ENCODE assay signal across 16 cellular contexts in genomic region chr13:113833111-113833830, GRCh38. TPM values are rescaled to one million over a fixed set of nuclear protein-coding genes. Genes with fewer than 3 reads are reported as not detected.
DNase-seq lines count a peak whose midpoint lies in the region; ATAC-seq and TF ChIP-seq lines count a peak whose summit lies in the region.
"Had no signal": no experiment of that assay in that cellular context is flagged by ENCODE, and none has a peak within 500 bp of the region (broad histone marks: within the 10 kb centered on the region; RNA-seq: fewer than 3 reads in every experiment).

No MANE protein-coding gene starts in this region.

- H3K4ac ChIP-seq in neuronal stem cell (ENCODE audit: low read length) = no peak overlapping the region

- H3K14ac ChIP-seq in neuronal stem cell (ENCODE audit: low read length) = no peak overlapping the region

- H3K4me1 ChIP-seq in left ventricle myocardium inferior = peaks cover 16% of the 10 kb centered on the region
- H3K4me1 ChIP-seq in neuronal stem cell (ENCODE audit: control insufficient read depth in 2 of 2, insufficient read depth in 1 of 2, low read depth in 1 of 2, low read length in 2 of 2) = peaks cover 12 to 22% of the 10 kb centered on the region in 2 donors

- no peaks in the 10 kb centered on the region for H3K9me3 Mint-ChIP-seq in HFFc6

- POLR2A ChIA-PET in RWPE1 (lab: Yijun Ruan, JAX; ENCODE audit: low non-redundant PET) = no interaction called here

- no peak overlapping the region for H2AK5ac ChIP-seq in neuronal stem cell (ENCODE audit: low read depth, low read length)

- DNase-seq in HFFc6 (no peak), RWPE1 (ENCODE audit: low spot score) (no peak), left ventricle myocardium inferior (peak; percentile 8), neuronal stem cell (ENCODE audit: low spot score) (no peak), Kasumi-1 (lab: John Stamatoyannopoulos, UW) (no peak)
- DNase-seq in activated CD8-positive, alpha-beta memory T cell treated with anti-CD3 and anti-CD28 coated beads for 24 hours = no peak
- DNase-seq: ACHN, H7, KG1, MV-4-11, NCI-H1694 treated with DMSO at 0.1 percent for 48 hours, NCI-H748 treated with DMSO at 0.1 percent for 48 hours, SJCRH30 had no signal

- H3K9me3 ChIP-seq in left ventricle myocardium inferior (replicated peaks) (no peaks in the 10 kb centered on the region), neuronal stem cell (replicated peaks in 1 of 2; ENCODE audit: control insufficient read depth in 2 of 2, insufficient read depth in 1 of 2, low read depth in 1 of 2, low read length in 2 of 2) (peaks cover 2 to 3% of the 10 kb centered on the region in 2 donors)
- H3K9me3 ChIP-seq: SJCRH30 had no signal

- H3K27me3 ChIP-seq in left ventricle myocardium inferior (ENCODE audit: low read depth) (no peaks in the 10 kb centered on the region), neuronal stem cell (ENCODE audit: control insufficient read depth in 3 of 3, insufficient read depth in 3 of 3, low read depth in 1 of 3, low read length in 3 of 3) (no peaks in the 10 kb centered on the region)
- H3K27me3 ChIP-seq: SJCRH30 had no signal

- no peak overlapping the region for H3K23ac ChIP-seq in neuronal stem cell (ENCODE audit: low read depth, low read length, poor library complexity)

- H2BK15ac ChIP-seq in neuronal stem cell (ENCODE audit: low read length) = no peak overlapping the region

- H3K18ac ChIP-seq in neuronal stem cell (ENCODE audit: low read length) = no peak overlapping the region

- H3K4me3 ChIP-seq in left ventricle myocardium inferior (no peak overlapping the region), neuronal stem cell (ENCODE audit: low read length in 2 of 2) (peak overlapping the region in 1 of 2 donors; percentile 66)
- H3K4me3 ChIP-seq: SJCRH30 had no signal

- no peak overlapping the region for H4K8ac ChIP-seq in neuronal stem cell (ENCODE audit: low read depth, low read length)

- WGBS in neuronal stem cell (ENCODE audit: extremely low coverage in 2 of 2, insufficient read length in 2 of 2, insufficient replicate concordance in 1 of 2), 2 donors = no CpG with 5 or more reads among the region's 25 CpGs

- ATAC-seq in HG02798 (IDR thresholded peaks at IDR 0.05; ENCODE audit: poor library complexity, unreplicated experiment) = no peak

- no peak overlapping the region for H2BK12ac ChIP-seq in neuronal stem cell (ENCODE audit: low read length)

- H2AFZ ChIP-seq in neuronal stem cell (ENCODE audit: low read length) = no peak overlapping the region

- TF ChIP-seq CTCF in HFFc6 (IDR thresholded peaks at IDR 0.05) (no peak), RWPE1 (conservative IDR thresholded peaks at IDR 0.05; ENCODE audit: low read depth) (no peak), left ventricle myocardium inferior (IDR thresholded peaks at IDR 0.05; ENCODE audit: borderline replicate concordance) (no peak)

- H3K36me3 Mint-ChIP-seq in HFFc6 (ENCODE audit: low read depth) = peaks cover 28% of the 10 kb centered on the region; the same call in 1 of the 2 replicates

- no peak overlapping the region for H3K4me2 ChIP-seq in neuronal stem cell (ENCODE audit: insufficient read depth, low read length, poor library complexity, severe bottlenecking)

- peaks cover 21% of the 10 kb centered on the region for H3K4me1 Mint-ChIP-seq in HFFc6 (ENCODE audit: low read depth)

- H4K91ac ChIP-seq in neuronal stem cell (ENCODE audit: low read depth, low read length, poor library complexity) = no peak overlapping the region

- H3K27me3 Mint-ChIP-seq in HFFc6 (ENCODE audit: insufficient read depth) = peaks cover 21% of the 10 kb centered on the region

- H3K27ac ChIP-seq in RWPE1 (peak overlapping the region; percentile 65), left ventricle myocardium inferior (replicated peaks) (no peak overlapping the region), neuronal stem cell (replicated peaks; ENCODE audit: low read length) (no peak overlapping the region)
- H3K27ac ChIP-seq: C4-2B, SJCRH30 had no signal

- no peaks in the 10 kb centered on the region for H3K79me1 ChIP-seq in neuronal stem cell (ENCODE audit: low read depth, low read length)

- CTCF ChIA-PET in RWPE1 (lab: Yijun Ruan, JAX) = interaction anchor here (0.6 kb wide), 1 partner anchor 17 kb away, joined by 3 read pairs; no protein-coding TSS in a partner anchor

- intact Hi-C loops in left ventricle myocardium inferior (cut with micrococcal nuclease) = no loop called here

- H3K36me3 ChIP-seq in left ventricle myocardium inferior = peaks cover 51% of the 10 kb centered on the region
- peaks cover 0 to 7% of the 10 kb centered on the region in 2 donors for H3K36me3 ChIP-seq in neuronal stem cell (replicated peaks in 1 of 2; ENCODE audit: control insufficient read depth in 2 of 2, insufficient read depth in 2 of 2, low read length in 2 of 2)
- H3K36me3 ChIP-seq: SJCRH30 had no signal

- peak overlapping the region; percentile 82 for H2BK5ac ChIP-seq in neuronal stem cell (ENCODE audit: low read length)

- peak overlapping the region; percentile 67 for H3K27ac Mint-ChIP-seq in HFFc6

- no peak overlapping the region for H3K9ac ChIP-seq in neuronal stem cell (ENCODE audit: low read depth, low read length, poor library complexity)

- H3K4me3 Mint-ChIP-seq in HFFc6 = no peak overlapping the region

- no peak overlapping the region for H2BK120ac ChIP-seq in neuronal stem cell (ENCODE audit: low read depth, low read length)

RNA-seq across cellular contexts. Expression of gene GAS6, which starts 30.6 kb away (rescaled TPM):
- 100 to 1,000 TPM; 669 to 813 (median 715) TPM for total RNA-seq in HFFc6 (2021; fragmentation: NEBNext Ultra II Directional; extraction: Animal tissue kit (Norgen Biotek cat#: 25700))
- 186 TPM for total RNA-seq in left ventricle myocardium inferior
- 34.2 TPM for polyA plus RNA-seq in neuronal stem cell (2013, experiment 1 of 2)
- polyA plus RNA-seq in neuronal stem cell (2013, experiment 2 of 2) = 33.8 TPM
- total RNA-seq: OCI-LY7 had no signal
